Comparison of ENCODE assay signal across 1 cellular context in genomic region chr2:20560891-20561702, GRCh38.
TF ChIP-seq lines count a peak whose summit lies in the region.

No MANE protein-coding gene starts in this region.

TF ChIP-seq in IMR-90, 13 proteins besides CTCF, POLR2A, EP300 and RAD21:
- TF ChIP-seq BHLHE40 (IDR thresholded peaks at IDR 0.05; ENCODE audit: low read depth, low read length) (no peak), FOS (IDR thresholded peaks at IDR 0.05; ENCODE audit: low read depth, low read length) (no peak), MAFK (IDR thresholded peaks at IDR 0.05; ENCODE audit: low read depth, low read length) (no peak), CEBPB (IDR thresholded peaks at IDR 0.05; ENCODE audit: low read depth, low read length) (no peak), MXI1 (IDR thresholded peaks at IDR 0.05; ENCODE audit: borderline replicate concordance, low read depth, low read length) (no peak), NFE2L2 (IDR thresholded peaks at IDR 0.05; ENCODE audit: low read depth, low read length) (no peak), CHD1 (IDR thresholded peaks at IDR 0.05; ENCODE audit: low read depth, low read length) (no peak), RFX5 (IDR thresholded peaks at IDR 0.05; ENCODE audit: low read depth, low read length) (no peak), SMC3 (IDR thresholded peaks at IDR 0.05; ENCODE audit: low read depth, low read length) (no peak), RCOR1 (IDR thresholded peaks at IDR 0.05; ENCODE audit: insufficient replicate concordance, low read length) (no peak), MAZ (IDR thresholded peaks at IDR 0.05; ENCODE audit: borderline replicate concordance, low read depth, low read length) (no peak)
- TF ChIP-seq, protein P1, sequence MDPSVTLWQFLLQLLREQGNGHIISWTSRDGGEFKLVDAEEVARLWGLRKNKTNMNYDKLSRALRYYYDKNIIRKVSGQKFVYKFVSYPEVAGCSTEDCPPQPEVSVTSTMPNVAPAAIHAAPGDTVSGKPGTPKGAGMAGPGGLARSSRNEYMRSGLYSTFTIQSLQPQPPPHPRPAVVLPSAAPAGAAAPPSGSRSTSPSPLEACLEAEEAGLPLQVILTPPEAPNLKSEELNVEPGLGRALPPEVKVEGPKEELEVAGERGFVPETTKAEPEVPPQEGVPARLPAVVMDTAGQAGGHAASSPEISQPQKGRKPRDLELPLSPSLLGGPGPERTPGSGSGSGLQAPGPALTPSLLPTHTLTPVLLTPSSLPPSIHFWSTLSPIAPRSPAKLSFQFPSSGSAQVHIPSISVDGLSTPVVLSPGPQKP (IDR thresholded peaks at IDR 0.05; ENCODE audit: borderline replicate concordance, low read depth, low read length) = no peak
- TF ChIP-seq, protein P2, sequence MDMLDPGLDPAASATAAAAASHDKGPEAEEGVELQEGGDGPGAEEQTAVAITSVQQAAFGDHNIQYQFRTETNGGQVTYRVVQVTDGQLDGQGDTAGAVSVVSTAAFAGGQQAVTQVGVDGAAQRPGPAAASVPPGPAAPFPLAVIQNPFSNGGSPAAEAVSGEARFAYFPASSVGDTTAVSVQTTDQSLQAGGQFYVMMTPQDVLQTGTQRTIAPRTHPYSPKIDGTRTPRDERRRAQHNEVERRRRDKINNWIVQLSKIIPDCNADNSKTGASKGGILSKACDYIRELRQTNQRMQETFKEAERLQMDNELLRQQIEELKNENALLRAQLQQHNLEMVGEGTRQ (IDR thresholded peaks at IDR 0.05; ENCODE audit: low read depth, low read length) = no peak
